Comparison of ENCODE assay signal across 8 cellular contexts in genomic region chr1:62784509-62785365, GRCh38. TPM values are rescaled to one million over a fixed set of nuclear protein-coding genes. Genes with fewer than 3 reads are reported as not detected.
DNase-seq lines count a peak whose midpoint lies in the region; ATAC-seq and TF ChIP-seq lines count a peak whose summit lies in the region.

No MANE protein-coding gene starts in this region.

- peak overlapping the region; percentile 86 for H3K9ac ChIP-seq in BLaER1

- H3K4me3 ChIP-seq in BLaER1 (peak overlapping the region; percentile 81), SJCRH30 (peak overlapping the region; percentile 97), retinal pigment epithelial cell (ENCODE audit: low read length) (peak overlapping the region; percentile 96)

- peaks cover 11% of the 10 kb centered on the region for H3K27me3 Mint-ChIP-seq in T-helper 2 cell treated with Interferon-gamma antibody and Interleukin-4, amounts not matched to agents 5 μg/mL and 100 μg/mL, for 36 hours (ENCODE audit: low read depth)

- H3K9me3 Mint-ChIP-seq in T-helper 2 cell treated with Interferon-gamma antibody and Interleukin-4, amounts not matched to agents 5 μg/mL and 100 μg/mL, for 36 hours, result no peaks in the 10 kb centered on the region

- ATAC-seq in GM18873 (IDR thresholded peaks at IDR 0.05; ENCODE audit: low FRiP score, unreplicated experiment) (peak; percentile 12), HG03103 (IDR thresholded peaks at IDR 0.05; ENCODE audit: low read depth, unreplicated experiment) (peak; percentile 20), foreskin keratinocyte (peak; percentile 42), GM18858 (IDR thresholded peaks at IDR 0.05; ENCODE audit: unreplicated experiment) (no peak)

- H3K9me3 ChIP-seq in BLaER1 (no peaks in the 10 kb centered on the region), SJCRH30 (replicated peaks) (no peaks in the 10 kb centered on the region)

- no peak overlapping the region for H3K27ac Mint-ChIP-seq in T-helper 2 cell treated with Interferon-gamma antibody and Interleukin-4, amounts not matched to agents 5 μg/mL and 100 μg/mL, for 36 hours

- no peaks in the 10 kb centered on the region for H3K36me3 Mint-ChIP-seq in T-helper 2 cell treated with Interferon-gamma antibody and Interleukin-4, amounts not matched to agents 5 μg/mL and 100 μg/mL, for 36 hours (ENCODE audit: low read depth)

- TF ChIP-seq CTCF in foreskin keratinocyte (conservative IDR thresholded peaks at IDR 0.05), result no peak
- TF ChIP-seq CTCF in retinal pigment epithelial cell (conservative IDR thresholded peaks at IDR 0.05; ENCODE audit: low read depth, low read length), result no peak

- peak overlapping the region; percentile 83 for H3K4me2 ChIP-seq in BLaER1

- H3K4me1 Mint-ChIP-seq in T-helper 2 cell treated with Interferon-gamma antibody and Interleukin-4, amounts not matched to agents 5 μg/mL and 100 μg/mL, for 36 hours (ENCODE audit: low read depth), result peaks cover 8% of the 10 kb centered on the region

- DNase-seq in SJCRH30 (peak in 1 of 2 experiments; percentile 31), foreskin keratinocyte (no peak), retinal pigment epithelial cell (ENCODE audit: low read depth) (no peak)
- no peak for DNase-seq in T-helper 2 cell treated with Interferon-gamma antibody and Interleukin-4, amounts not matched to agents 5 μg/mL and 100 μg/mL, for 36 hours (ENCODE audit: low spot score)

- H3K4me3 Mint-ChIP-seq in T-helper 2 cell treated with Interferon-gamma antibody and Interleukin-4, amounts not matched to agents 5 μg/mL and 100 μg/mL, for 36 hours, result no peak overlapping the region

- H3K4me1 ChIP-seq in BLaER1 (peaks cover 39% of the 10 kb centered on the region), SJCRH30 (peaks cover 9% of the 10 kb centered on the region), foreskin keratinocyte (peaks cover 6% of the 10 kb centered on the region)

- H3K27ac ChIP-seq in BLaER1, result peak overlapping the region; percentile 87
- peak overlapping the region; percentile 94 for H3K27ac ChIP-seq in SJCRH30
- H3K27ac ChIP-seq in foreskin keratinocyte, result peak overlapping the region; percentile 0

- 0 out of 2 replicates have a peak, but pooled peaks cover 6% of the 10 kb centered on the region for H3K36me3 ChIP-seq in BLaER1
- H3K36me3 ChIP-seq in SJCRH30, result no peaks in the 10 kb centered on the region

- H3K27me3 ChIP-seq in BLaER1, result no peaks in the 10 kb centered on the region
- no peaks in the 10 kb centered on the region for H3K27me3 ChIP-seq in SJCRH30
- H3K27me3 ChIP-seq in foreskin keratinocyte, result no peaks in the 10 kb centered on the region

- no peaks in the 10 kb centered on the region for H4K20me1 ChIP-seq in BLaER1

RNA-seq across cellular contexts. Expression of gene ATG4C, which starts 0.8 kb away (rescaled TPM):
- 21.3 and 31.7 TPM in 2 replicates for total RNA-seq in SJCRH30 (2014; rRNA removed; shearing (Covaris generic))
- 9.4 and 9.6 TPM in 2 replicates for total RNA-seq in foreskin keratinocyte
- polyA plus RNA-seq in foreskin keratinocyte, result 4.0 and 5.5 TPM in 2 replicates

Comparison
In these comparisons a context has a peak if more than half of its experiments do, and no peak if none do; other contexts are left out.
1. H3K27ac ChIP-seq: peak in every context shown above with its lines; median percentile 94 in SJCRH30; 87 in BLaER1; 0 in foreskin keratinocyte.